Comparison of ENCODE assay signal across 8 cellular contexts in genomic region chr2:222424729-222425671, GRCh38. TPM values are rescaled to one million over a fixed set of nuclear protein-coding genes. Genes with fewer than 3 reads are reported as not detected.
DNase-seq lines count a peak whose midpoint lies in the region; ATAC-seq and TF ChIP-seq lines count a peak whose summit lies in the region.
"Had no signal": no experiment of that assay in that cellular context is flagged by ENCODE, and none has a peak within 500 bp of the region (broad histone marks: within the 10 kb centered on the region; RNA-seq: fewer than 3 reads in every experiment).

No MANE protein-coding gene starts in this region.

- TF ChIP-seq POLR2A in GM19099 (IDR thresholded peaks at IDR 0.05; ENCODE audit: extremely low read depth, insufficient read length, low read depth) = peak; percentile 41

- peaks cover 10 to 18% of the 10 kb centered on the region in 2 donors for H3K4me1 Mint-ChIP-seq in effector memory CD8-positive, alpha-beta T cell (ENCODE audit: low read depth in 2 of 2)
- H3K4me1 Mint-ChIP-seq in naive thymus-derived CD4-positive, alpha-beta T cell = peaks cover 7 to 43% (median 17%) of the 10 kb centered on the region in 7 donors

- H3K4me1 ChIP-seq in naive thymus-derived CD4-positive, alpha-beta T cell (ENCODE audit: control insufficient read depth in 2 of 2, insufficient read depth in 2 of 2, low read length in 2 of 2) = peaks cover 0 to 5% of the 10 kb centered on the region in 2 donors
- H3K4me1 ChIP-seq in urinary bladder (ENCODE audit: insufficient read depth) = no peaks in the 10 kb centered on the region

- POLR2A ChIA-PET in naive thymus-derived CD4-positive, alpha-beta T cell (lab: Charles Lee) = no interaction called here

- no peaks in the 10 kb centered on the region for H3K36me3 ChIP-seq in naive thymus-derived CD4-positive, alpha-beta T cell (ENCODE audit: control insufficient read depth in 2 of 3, insufficient read depth in 3 of 3, low read length in 3 of 3)
- no peaks in the 10 kb centered on the region for H3K36me3 ChIP-seq in urinary bladder (ENCODE audit: insufficient read depth)

- intact Hi-C loops in naive thymus-derived CD4-positive, alpha-beta T cell (cut with micrococcal nuclease) = loop anchor here (2.0 to 10.0 kb wide), 4 partner anchors 106 to 232 kb away; partner anchors contain the start of gene FARSB (in 1 of the 2)

- 11% methylated on average over 74 of the region's 74 CpGs for WGBS in urinary bladder

- H3K4me3 ChIP-seq in naive thymus-derived CD4-positive, alpha-beta T cell (ENCODE audit: low read length) = peak overlapping the region; percentile 48
- peak overlapping the region; percentile 49 for H3K4me3 ChIP-seq in urinary bladder (ENCODE audit: low read depth, low read length)

- H3K27me3 ChIP-seq in naive thymus-derived CD4-positive, alpha-beta T cell (ENCODE audit: control insufficient read depth in 2 of 2, insufficient read depth in 2 of 2, low read length in 2 of 2) = no peaks in the 10 kb centered on the region

- H3K4me3 Mint-ChIP-seq in effector memory CD8-positive, alpha-beta T cell = peak overlapping the region; percentile 77 to 78
- H3K4me3 Mint-ChIP-seq in naive thymus-derived CD4-positive, alpha-beta T cell = peak overlapping the region; percentile 48 to 90 (median 68)

- H3K27me3 Mint-ChIP-seq in effector memory CD8-positive, alpha-beta T cell = peaks cover 33 to 37% of the 10 kb centered on the region in 2 donors
- H3K27me3 Mint-ChIP-seq in naive thymus-derived CD4-positive, alpha-beta T cell = peaks cover 46 to 72% (median 66%) of the 10 kb centered on the region in 5 donors

- ATAC-seq in HG03025 (IDR thresholded peaks at IDR 0.05; ENCODE audit: low FRiP score, unreplicated experiment) = peak; percentile 16
- ATAC-seq in effector memory CD8-positive, alpha-beta T cell (replicated peaks) = peak; percentile 39
- ATAC-seq in naive thymus-derived CD4-positive, alpha-beta T cell = peak; percentile 54
- ATAC-seq in GM18861 (IDR thresholded peaks at IDR 0.05; ENCODE audit: unreplicated experiment) = no peak

- H3K9me3 ChIP-seq in naive thymus-derived CD4-positive, alpha-beta T cell (ENCODE audit: control insufficient read depth in 2 of 3, low read length in 3 of 3) = no peaks in the 10 kb centered on the region

- no peak overlapping the region for H3K27ac ChIP-seq in naive thymus-derived CD4-positive, alpha-beta T cell (ENCODE audit: low read depth, low read length)
- H3K27ac ChIP-seq in urinary bladder (ENCODE audit: low read depth) = no peak overlapping the region

- no peak overlapping the region for H3K27ac Mint-ChIP-seq in effector memory CD8-positive, alpha-beta T cell
- peak overlapping the region in 1 of 9 donors; percentile 79 for H3K27ac Mint-ChIP-seq in naive thymus-derived CD4-positive, alpha-beta T cell

- no peaks in the 10 kb centered on the region for H3K36me3 Mint-ChIP-seq in effector memory CD8-positive, alpha-beta T cell (ENCODE audit: insufficient read depth)
- H3K36me3 Mint-ChIP-seq in naive thymus-derived CD4-positive, alpha-beta T cell = peaks cover 0 to 7% (median 0%) of the 10 kb centered on the region in 5 donors

- H3K9me3 Mint-ChIP-seq in effector memory CD8-positive, alpha-beta T cell = no peaks in the 10 kb centered on the region
- peaks cover 0 to 12% (median 0%) of the 10 kb centered on the region in 11 donors for H3K9me3 Mint-ChIP-seq in naive thymus-derived CD4-positive, alpha-beta T cell

- peak; percentile 11 for DNase-seq in activated CD4-positive, alpha-beta T cell treated with anti-CD3 and anti-CD28 coated beads for 1 hour
- no peak for DNase-seq in effector memory CD8-positive, alpha-beta T cell
- peak in 2 of 9 donors; percentile 9 to 48 for DNase-seq in naive thymus-derived CD4-positive, alpha-beta T cell

- CTCF ChIA-PET in naive thymus-derived CD4-positive, alpha-beta T cell (lab: Charles Lee) = no interaction called here

RNA-seq across cellular contexts. Expression of gene SGPP2, which starts 0.7 kb away (rescaled TPM):
- total RNA-seq in naive thymus-derived CD4-positive, alpha-beta T cell = 1 to 10 TPM in 2 of 5 experiments, under 1 TPM in 3; 0.37 to 5.8 (median 0.86) TPM
- polyA plus RNA-seq in naive thymus-derived CD4-positive, alpha-beta T cell = under 1 TPM; 0.05 to 0.06 TPM
- 3.5 TPM for total RNA-seq in urinary bladder
- polyA plus RNA-seq in urinary bladder = 1.9 TPM
- total RNA-seq: SK-MEL-5 had no signal
